ENCODE assay signal across 1 cellular context in genomic region chr17:40312893-40313659, GRCh38.
TF ChIP-seq lines count a peak whose summit lies in the region.

No MANE protein-coding gene starts in this region.

TF ChIP-seq in GM23338, 12 proteins besides CTCF, POLR2A, EP300 and RAD21 (continued from another document):
- TF ChIP-seq REST (IDR thresholded peaks at IDR 0.05; ENCODE audit: unreplicated experiment) (no peak), CREB1 (CRISPR knock-in tag; IDR thresholded peaks at IDR 0.05; ENCODE audit: low read depth) (no peak), STAT1 (IDR thresholded peaks at IDR 0.05; ENCODE audit: unreplicated experiment) (no peak), ZNF462 (CRISPR knock-in tag; IDR thresholded peaks at IDR 0.05) (no peak), NANOG (IDR thresholded peaks at IDR 0.05; ENCODE audit: borderline replicate concordance) (no peak), EZH2phosphoT487 (IDR thresholded peaks at IDR 0.05; ENCODE audit: unreplicated experiment) (no peak), ZNF114 (CRISPR knock-in tag; IDR thresholded peaks at IDR 0.05) (no peak)
